Comparison of ENCODE assay signal across 13 cellular contexts in genomic region chr18:79944746-79945117, GRCh38. TPM values are rescaled to one million over a fixed set of nuclear protein-coding genes. Genes with fewer than 3 reads are reported as not detected.
DNase-seq lines count a peak whose midpoint lies in the region; ATAC-seq, FAIRE-seq and TF ChIP-seq lines count a peak whose summit lies in the region.
"Had no signal": no experiment of that assay in that cellular context is flagged by ENCODE, and none has a peak within 500 bp of the region (broad histone marks: within the 10 kb centered on the region; RNA-seq: fewer than 3 reads in every experiment).

No MANE protein-coding gene starts in this region.

- ATAC-seq in CD8-positive, alpha-beta T cell: peak; percentile 78
- ATAC-seq in HG02678 (IDR thresholded peaks at IDR 0.05; ENCODE audit: unreplicated experiment): peak; percentile 1

- no peak for TF ChIP-seq CTCF in CD8-positive, alpha-beta T cell (IDR thresholded peaks at IDR 0.05)
- TF ChIP-seq CTCF in brain (conservative IDR thresholded peaks at IDR 0.05) (no peak), endothelial cell (IDR thresholded peaks at IDR 0.05; ENCODE audit: unreplicated experiment) (no peak)

- CTCF ChIA-PET in CD8-positive, alpha-beta T cell (lab: Charles Lee): no interaction called here

- H3K9me3 ChIP-seq in CD8-positive, alpha-beta T cell (ENCODE audit: low read length): no peaks in the 10 kb centered on the region
- H3K9me3 ChIP-seq in small intestine (ENCODE audit: control insufficient read depth, low read depth): no peaks in the 10 kb centered on the region
- H3K9me3 ChIP-seq: psoas muscle had no signal

- no peak overlapping the region for H3K27ac ChIP-seq in CD8-positive, alpha-beta T cell (ENCODE audit: low read depth, low read length)
- H3K27ac ChIP-seq in small intestine (ENCODE audit: low read depth in 1 of 2, low read length in 1 of 2): no peak overlapping the region
- H3K27ac ChIP-seq: psoas muscle had no signal

- H3K36me3 Mint-ChIP-seq in CD8-positive, alpha-beta T cell: peaks cover 42% of the 10 kb centered on the region
- H3K36me3 Mint-ChIP-seq in brain: peaks cover 60% of the 10 kb centered on the region
- H3K36me3 Mint-ChIP-seq in endothelial cell (ENCODE audit: low read depth, unreplicated experiment): peaks cover 27% of the 10 kb centered on the region

- H3K27me3 Mint-ChIP-seq in CD8-positive, alpha-beta T cell (ENCODE audit: low read depth): no peaks in the 10 kb centered on the region
- H3K27me3 Mint-ChIP-seq in brain: no peaks in the 10 kb centered on the region
- peaks cover 11% of the 10 kb centered on the region for H3K27me3 Mint-ChIP-seq in endothelial cell (ENCODE audit: unreplicated experiment)

- 65 to 94% (median 76%) methylated on average over 3 of the region's 3 CpGs for WGBS in small intestine, 3 donors

- FAIRE-seq in small intestine (lab: Jason Lieb, UNC): no peak
- FAIRE-seq: GM12892 had no signal

- no peaks in the 10 kb centered on the region for H3K9me3 Mint-ChIP-seq in CD8-positive, alpha-beta T cell
- H3K9me3 Mint-ChIP-seq in brain (peaks cover 0 to 9% (median 5%) of the 10 kb centered on the region in 5 experiments), endothelial cell (ENCODE audit: unreplicated experiment) (no peaks in the 10 kb centered on the region)

- peak overlapping the region; percentile 71 for H3K27ac Mint-ChIP-seq in CD8-positive, alpha-beta T cell
- peak overlapping the region; percentile 72 to 84 (median 81) for H3K27ac Mint-ChIP-seq in brain
- H3K27ac Mint-ChIP-seq in endothelial cell (ENCODE audit: unreplicated experiment): no peak overlapping the region

- POLR2A ChIA-PET in CD8-positive, alpha-beta T cell (lab: Charles Lee): interaction anchor here (0.6 to 1.1 kb wide), 2 partner anchors 20 to 30 kb away, joined by 3 read pairs; partner anchors contain the start of gene HSBP1L1

- peaks cover 34% of the 10 kb centered on the region for H3K4me1 ChIP-seq in CD8-positive, alpha-beta T cell (ENCODE audit: insufficient read depth, low read length)
- peaks cover 0 to 3% of the 10 kb centered on the region in 2 donors for H3K4me1 ChIP-seq in small intestine (ENCODE audit: control insufficient read depth in 2 of 2, insufficient read depth in 1 of 2, low read depth in 1 of 2, low read length in 1 of 2)

- DNase-seq in CD8-positive, alpha-beta T cell: peak in 1 of 7 experiments; percentile 55
- peak; percentile 49 for DNase-seq in posterior vena cava (ENCODE audit: low spot score)
- DNase-seq in AG08396 (ENCODE audit: low spot score): no peak
- DNase-seq in stimulated activated CD4-positive, alpha-beta T cell treated with anti-CD3 and anti-CD28 coated beads, Interleukin-4, amount 100 ng/mL, for 4 hours: no peak
- no peak for DNase-seq in small intestine
- DNase-seq in endothelial cell (ENCODE audit: low spot score): no peak
- DNase-seq: kidney glomerular epithelial cell, NCI-H1930, T-helper 9 cell had no signal

- no peak overlapping the region for H3K4me3 Mint-ChIP-seq in CD8-positive, alpha-beta T cell
- H3K4me3 Mint-ChIP-seq in brain (peak overlapping the region in 3 of 5 experiments; percentile 12 to 57 (median 21)), endothelial cell (ENCODE audit: unreplicated experiment) (no peak overlapping the region)

- H3K36me3 ChIP-seq in CD8-positive, alpha-beta T cell (ENCODE audit: insufficient read depth, low read length): peaks cover 15% of the 10 kb centered on the region
- H3K36me3 ChIP-seq in small intestine (ENCODE audit: control insufficient read depth in 2 of 2, insufficient read depth in 2 of 2, low read length in 2 of 2): peaks cover 0 to 2% of the 10 kb centered on the region in 2 donors

- peaks cover 46% of the 10 kb centered on the region for H3K4me1 Mint-ChIP-seq in CD8-positive, alpha-beta T cell (ENCODE audit: low read depth)
- H3K4me1 Mint-ChIP-seq in brain (peaks cover 51% of the 10 kb centered on the region), endothelial cell (ENCODE audit: unreplicated experiment) (peaks cover 7% of the 10 kb centered on the region)

- H3K4me3 ChIP-seq in CD8-positive, alpha-beta T cell (ENCODE audit: low read depth, low read length): no peak overlapping the region
- no peak overlapping the region for H3K4me3 ChIP-seq in small intestine (ENCODE audit: low read depth in 1 of 2, low read length in 2 of 2)
- H3K4me3 ChIP-seq: psoas muscle had no signal

- no peaks in the 10 kb centered on the region for H3K27me3 ChIP-seq in CD8-positive, alpha-beta T cell (ENCODE audit: insufficient read depth, low read length)
- no peaks in the 10 kb centered on the region for H3K27me3 ChIP-seq in small intestine (ENCODE audit: control insufficient read depth in 2 of 2, insufficient read depth in 2 of 2, low read length in 2 of 2)

- intact Hi-C loops in CD8-positive, alpha-beta T cell (cut with DNase I, micrococcal nuclease): no loop called here
- intact Hi-C loops in posterior vena cava (cut with DNase I): no loop called here

RNA-seq across cellular contexts. Expression of gene SLC66A2, which starts 6.7 kb away (rescaled TPM):
- 10 to 100 TPM; 50.0 to 53.4 TPM for total RNA-seq in CD8-positive, alpha-beta T cell
- 45.1 TPM for polyA plus RNA-seq in brain (ENCODE audit: insufficient read depth, low read depth, low replicate concordance)
- total RNA-seq in posterior vena cava: 10 to 100 TPM; 32.0 to 36.8 TPM
- 10 to 100 TPM; 15.0 to 30.3 (median 17.8) TPM for polyA plus RNA-seq in small intestine
- total RNA-seq in endothelial cell (ENCODE audit: unreplicated experiment): 31.8 TPM

RNA-seq across cellular contexts. Expression of gene HSBP1L1, which starts 19.7 kb away (rescaled TPM):
- total RNA-seq in CD8-positive, alpha-beta T cell: 10 to 100 TPM; 19.0 to 20.4 TPM
- 3.3 TPM for polyA plus RNA-seq in brain (ENCODE audit: insufficient read depth, low read depth, low replicate concordance)
- 1 to 10 TPM; 3.9 to 5.9 TPM for total RNA-seq in posterior vena cava
- 10 to 100 TPM; 11.9 to 57.7 (median 19.5) TPM for polyA plus RNA-seq in small intestine
- total RNA-seq in endothelial cell (ENCODE audit: unreplicated experiment): 0.87 TPM

RNA-seq across cellular contexts. Expression of gene TXNL4A, which starts 43.6 kb away (rescaled TPM):
- 10 to 100 TPM; 62.0 to 69.0 TPM for total RNA-seq in CD8-positive, alpha-beta T cell
- polyA plus RNA-seq in brain (ENCODE audit: insufficient read depth, low read depth, low replicate concordance) (150 TPM), small intestine (10 to 100 TPM; 73.8 to 74.5 (median 74.3) TPM)
- total RNA-seq in posterior vena cava (10 to 100 TPM; 65.8 to 79.0 TPM), endothelial cell (ENCODE audit: unreplicated experiment) (86.8 TPM)

Comparison
In these comparisons a context has a peak if more than half of its experiments do, and no peak if none do; other contexts are left out.
1. H3K4me3 Mint-ChIP-seq: peak in brain (3 of 5); none in CD8-positive, alpha-beta T cell (single experiment) and endothelial cell (single experiment).